ENCODE assay signal across 2 cellular contexts in genomic region chr12:88539893-88540292, GRCh38.
TF ChIP-seq lines count a peak whose summit lies in the region.

No MANE protein-coding gene starts in this region.

TF ChIP-seq in HepG2, 621 proteins besides CTCF, POLR2A, EP300 and RAD21:
- TF ChIP-seq ZNF264 (CRISPR knock-in tag; IDR thresholded peaks at IDR 0.05) (no peak), ATF7 (IDR thresholded peaks at IDR 0.05) (peak; percentile 56; the same call in 1 of the 2 replicates), ATF7 (CRISPR knock-in tag; IDR thresholded peaks at IDR 0.05) (no peak), POGZ (CRISPR knock-in tag; IDR thresholded peaks at IDR 0.05) (no peak), RXRA (CRISPR knock-in tag; IDR thresholded peaks at IDR 0.05) (no peak), MED1 (CRISPR knock-in tag; IDR thresholded peaks at IDR 0.05) (no peak), ZNF30 (CRISPR knock-in tag; IDR thresholded peaks at IDR 0.05) (no peak), MBD4 (IDR thresholded peaks at IDR 0.05; ENCODE audit: borderline replicate concordance, low read length) (no peak), CEBPB (IDR thresholded peaks at IDR 0.05; ENCODE audit: borderline replicate concordance, low read depth, low read length) (peak; percentile 29; the same call in 1 of the 2 replicates), BATF2 (CRISPR knock-in tag; IDR thresholded peaks at IDR 0.05) (no peak), CREB1 (IDR thresholded peaks at IDR 0.05) (peak; percentile 59), CREB1 (CRISPR knock-in tag; IDR thresholded peaks at IDR 0.05) (no peak)
TF ChIP-seq in HepG2: peak in this region for 3.

TF ChIP-seq in K562, 482 proteins besides CTCF, POLR2A, EP300 and RAD21:
- no peak for TF ChIP-seq RNF2 (IDR thresholded peaks at IDR 0.05)
- no peak for TF ChIP-seq MCM7 (IDR thresholded peaks at IDR 0.05)
- TF ChIP-seq MLLT1 (IDR thresholded peaks at IDR 0.05), result no peak
- peak; percentile 22; the same call in 1 of the 2 replicates for TF ChIP-seq ATF3 (IDR thresholded peaks at IDR 0.05)
- TF ChIP-seq ATF3 (CRISPR knock-in tag; conservative IDR thresholded peaks at IDR 0.05), result no peak
- TF ChIP-seq NUFIP1 (IDR thresholded peaks at IDR 0.05; ENCODE audit: partially characterized antibody), result no peak
